26 cellular contexts compared by ENCODE assay signal in the genomic region with DNA sequence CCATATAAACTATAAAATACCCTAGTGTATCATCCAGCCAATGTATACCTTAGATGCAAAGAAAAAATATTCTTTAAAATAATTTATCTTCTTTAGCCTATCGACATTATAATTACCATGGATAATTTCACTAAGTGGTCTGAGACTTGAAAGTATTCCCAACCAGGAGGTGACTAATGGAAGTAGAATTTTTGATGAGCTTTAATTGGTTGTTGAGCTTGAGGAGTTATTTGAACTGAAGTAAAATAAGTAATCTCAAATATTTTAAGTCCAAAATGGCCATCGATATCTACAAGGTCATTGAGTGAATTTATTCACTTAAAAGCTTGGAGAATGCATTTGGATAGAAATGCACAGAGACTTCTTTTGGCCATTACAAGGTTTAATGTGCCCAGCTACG.
DNase-seq lines count a peak whose midpoint lies in the region; ATAC-seq and TF ChIP-seq lines count a peak whose summit lies in the region.
"Had no signal": no experiment of that assay in that cellular context is flagged by ENCODE, and none has a peak within 500 bp of the region (broad histone marks: within the 10 kb centered on the region; RNA-seq: fewer than 3 reads in every experiment).

No MANE protein-coding gene starts in this region.

- H3K4me2 ChIP-seq in SU-DHL-6 (ENCODE audit: low read depth, low read length, poor library complexity, severe bottlenecking), result no peak overlapping the region

- no peak for ATAC-seq in HG03045 (IDR thresholded peaks at IDR 0.05; ENCODE audit: unreplicated experiment)

- H3K9ac ChIP-seq in SU-DHL-6 (ENCODE audit: low read length), result no peak overlapping the region

- H3F3A ChIP-seq in SU-DHL-6 (ENCODE audit: insufficient read depth), result no peaks in the 10 kb centered on the region

- H3K27me3 ChIP-seq in SU-DHL-6 (ENCODE audit: low read length), result no peaks in the 10 kb centered on the region
- H3K27me3 ChIP-seq: BE2C had no signal

- H2AFZ ChIP-seq in SU-DHL-6 (ENCODE audit: low read depth, low read length, severe bottlenecking), result peak overlapping the region; percentile 43

- H3K27ac ChIP-seq in SU-DHL-6 (ENCODE audit: low read depth, low read length) (no peak overlapping the region), epithelial cell of prostate (peak overlapping the region; percentile 31)
- H3K27ac ChIP-seq: HL-60, RWPE1 had no signal

- H3K36me3 ChIP-seq in SU-DHL-6 (ENCODE audit: low read length), result no peaks in the 10 kb centered on the region
- H3K36me3 ChIP-seq: BE2C had no signal

- peak; percentile 9 for DNase-seq in Daoy (ENCODE audit: low read depth)
- peak; percentile 61 for DNase-seq in M059J (ENCODE audit: low read depth)
- DNase-seq in epithelial cell of prostate (ENCODE audit: low read depth, low spot score), result no peak
- DNase-seq in SW480 (ENCODE audit: low spot score), result no peak
- no peak for DNase-seq in effector CD4-positive, alpha-beta T cell
- no peak for DNase-seq in T-helper 1 cell
- DNase-seq: 8988T; ACHN; BE2C; CD8-positive, alpha-beta memory T cell; DMS 273 treated with DMSO at 0.1 percent for 48 hours; DMS79; GOT3; HCEC 1CT; Karpas-422; NCI-H1092 treated with DMSO at 0.1 percent for 48 hours; NCI-H1436; NCI-H187; NCI-H2081 treated with DMSO at 0.1 percent for 48 hours; NCI-H2171; NCI-H774; SHP77 had no signal

- no peaks in the 10 kb centered on the region for H4K20me1 ChIP-seq in SU-DHL-6 (ENCODE audit: low read depth, low read length)

- H3K79me2 ChIP-seq in SU-DHL-6 (ENCODE audit: insufficient read depth, low read length), result no peaks in the 10 kb centered on the region

- no peaks in the 10 kb centered on the region for H3K9me2 ChIP-seq in SU-DHL-6 (replicated peaks; ENCODE audit: insufficient read depth, low read length)

- no peak overlapping the region for H3K4me3 ChIP-seq in SU-DHL-6 (ENCODE audit: insufficient read depth, low read length, poor library complexity, severe bottlenecking)

- no peak for TF ChIP-seq CTCF in SU-DHL-6 (IDR thresholded peaks at IDR 0.05; ENCODE audit: insufficient read depth, low read length, poor library complexity, severe bottlenecking)

- H3K9me3 ChIP-seq in SU-DHL-6 (ENCODE audit: insufficient read depth, low read length), result no peaks in the 10 kb centered on the region
- H3K9me3 ChIP-seq: BE2C had no signal

Comparison
In these comparisons a context has a peak if more than half of its experiments do, and no peak if none do; other contexts are left out.
1. DNase-seq: peak in Daoy (single experiment) and M059J (single experiment); none in epithelial cell of prostate (single experiment), SW480 (single experiment), effector CD4-positive, alpha-beta T cell (single experiment) and T-helper 1 cell (0 of 5).